10 cellular contexts compared by ENCODE assay signal in the genomic region with DNA sequence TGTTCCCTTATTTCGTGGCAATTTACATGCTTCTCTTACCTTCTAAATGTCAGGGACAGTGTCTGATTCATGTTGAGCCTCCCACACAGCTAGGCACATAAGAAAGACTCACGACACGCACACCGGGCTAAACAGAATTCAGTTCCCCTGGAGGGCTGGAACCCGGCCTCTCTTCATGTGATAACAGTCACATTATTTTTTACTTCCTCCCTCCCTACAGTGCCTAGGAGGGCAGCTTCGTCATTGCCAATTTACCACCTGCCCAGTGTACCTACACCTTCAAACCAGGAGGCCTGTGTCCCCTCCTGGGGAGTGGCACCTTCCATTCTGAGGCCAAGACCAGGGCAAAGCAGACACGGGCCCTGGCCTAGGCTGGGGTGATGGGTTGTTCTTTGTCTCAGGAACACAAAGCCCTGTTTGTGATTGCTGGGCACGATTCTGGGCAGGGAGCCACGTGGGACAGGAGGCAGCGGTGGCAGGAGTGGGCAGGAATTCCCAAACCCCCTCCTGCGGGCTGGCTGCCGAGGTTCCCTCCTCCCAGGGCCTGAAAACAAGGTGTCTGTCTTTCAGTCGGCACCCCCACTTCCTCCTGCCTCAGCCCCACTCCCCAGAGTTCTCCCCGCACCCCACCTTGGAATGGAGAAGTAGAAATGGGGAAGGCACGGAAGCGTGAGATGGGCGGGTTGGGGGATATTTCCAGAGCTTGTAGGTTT. TPM values are rescaled to one million over a fixed set of nuclear protein-coding genes. Genes with fewer than 3 reads are reported as not detected.
DNase-seq lines count a peak whose midpoint lies in the region; ATAC-seq and TF ChIP-seq lines count a peak whose summit lies in the region.
"Had no signal": no experiment of that assay in that cellular context is flagged by ENCODE, and none has a peak within 500 bp of the region (broad histone marks: within the 10 kb centered on the region; RNA-seq: fewer than 3 reads in every experiment).

No MANE protein-coding gene starts in this region.

- no peaks in the 10 kb centered on the region for H3K9me3 Mint-ChIP-seq in activated T-helper 2 cell treated with anti-CD3 and anti-CD28 coated beads, Interferon-gamma antibody, Interleukin-2, Interleukin-4, amounts not matched to agents 10 μg/mL and 5 μg/mL and 100 μg/mL, durations not matched to agents 14 hours and 24 hours and 36 hours
- no peaks in the 10 kb centered on the region for H3K9me3 Mint-ChIP-seq in natural killer cell
- H3K9me3 Mint-ChIP-seq: activated naive CD4-positive, alpha-beta T cell treated with anti-CD3 and anti-CD28 coated beads, Interleukin-2, amount 50 U/mL, for 24 hours had no signal

- H3K27me3 ChIP-seq in aorta (ENCODE audit: control insufficient read depth in 1 of 2, insufficient read depth in 2 of 2, low read length in 1 of 2), result no peaks in the 10 kb centered on the region

- no peaks in the 10 kb centered on the region for H3K9me3 ChIP-seq in aorta (ENCODE audit: control insufficient read depth, low read length)

- no peak overlapping the region for H3K4me3 Mint-ChIP-seq in activated T-helper 2 cell treated with anti-CD3 and anti-CD28 coated beads, Interferon-gamma antibody, Interleukin-2, Interleukin-4, amounts not matched to agents 10 μg/mL and 5 μg/mL and 100 μg/mL, durations not matched to agents 14 hours and 24 hours and 36 hours (ENCODE audit: low read depth)
- H3K4me3 Mint-ChIP-seq in natural killer cell, result no peak overlapping the region
- H3K4me3 Mint-ChIP-seq: activated naive CD4-positive, alpha-beta T cell treated with anti-CD3 and anti-CD28 coated beads, Interleukin-2, amount 50 U/mL, for 24 hours had no signal

- 58 to 60% methylated on average over 17 of the region's 17 CpGs for WGBS in aorta, 2 donors

- H3K4me1 ChIP-seq in aorta (ENCODE audit: control insufficient read depth in 1 of 2, insufficient read depth in 2 of 2, low read length in 2 of 2), result no peaks in the 10 kb centered on the region

- H3K27me3 Mint-ChIP-seq in activated T-helper 2 cell treated with anti-CD3 and anti-CD28 coated beads, Interferon-gamma antibody, Interleukin-2, Interleukin-4, amounts not matched to agents 10 μg/mL and 5 μg/mL and 100 μg/mL, durations not matched to agents 14 hours and 24 hours and 36 hours (ENCODE audit: low read depth), result peaks cover 2% of the 10 kb centered on the region
- H3K27me3 Mint-ChIP-seq in natural killer cell (ENCODE audit: low read depth in 2 of 2), result peaks cover 0 to 2% of the 10 kb centered on the region in 2 donors
- H3K27me3 Mint-ChIP-seq: activated naive CD4-positive, alpha-beta T cell treated with anti-CD3 and anti-CD28 coated beads, Interleukin-2, amount 50 U/mL, for 24 hours had no signal

- intact Hi-C loops in activated T-helper 2 cell treated with anti-CD3 and anti-CD28 coated beads, Interferon-gamma antibody, Interleukin-2, Interleukin-4, amounts not matched to agents 10 μg/mL and 5 μg/mL and 100 μg/mL, durations not matched to agents 14 hours and 24 hours and 36 hours (cut with micrococcal nuclease), result no loop called here
- intact Hi-C loops in aorta (cut with DNase I) (no loop called here), natural killer cell (cut with micrococcal nuclease) (no loop called here)

- TF ChIP-seq CTCF in natural killer cell (IDR thresholded peaks at IDR 0.05), result no peak

- H3K36me3 ChIP-seq in aorta (ENCODE audit: control insufficient read depth in 1 of 2, insufficient read depth in 2 of 2, low read length in 1 of 2), result no peaks in the 10 kb centered on the region

- H3K4me3 ChIP-seq in aorta (ENCODE audit: low read length in 2 of 2), result no peak overlapping the region

- no peak overlapping the region for H3K27ac ChIP-seq in aorta (ENCODE audit: low read depth in 1 of 2, low read length in 2 of 2)

- ATAC-seq in aorta (ENCODE audit: low FRiP score) (no peak), natural killer cell (no peak)

- H3K27ac Mint-ChIP-seq in activated T-helper 2 cell treated with anti-CD3 and anti-CD28 coated beads, Interferon-gamma antibody, Interleukin-2, Interleukin-4, amounts not matched to agents 10 μg/mL and 5 μg/mL and 100 μg/mL, durations not matched to agents 14 hours and 24 hours and 36 hours, result peak overlapping the region; percentile 65
- no peak overlapping the region for H3K27ac Mint-ChIP-seq in natural killer cell
- H3K27ac Mint-ChIP-seq: activated naive CD4-positive, alpha-beta T cell treated with anti-CD3 and anti-CD28 coated beads, Interleukin-2, amount 50 U/mL, for 24 hours had no signal

- H3K4me1 Mint-ChIP-seq in activated T-helper 2 cell treated with anti-CD3 and anti-CD28 coated beads, Interferon-gamma antibody, Interleukin-2, Interleukin-4, amounts not matched to agents 10 μg/mL and 5 μg/mL and 100 μg/mL, durations not matched to agents 14 hours and 24 hours and 36 hours (ENCODE audit: low read depth), result peaks cover 6% of the 10 kb centered on the region
- no peaks in the 10 kb centered on the region for H3K4me1 Mint-ChIP-seq in natural killer cell
- H3K4me1 Mint-ChIP-seq: activated naive CD4-positive, alpha-beta T cell treated with anti-CD3 and anti-CD28 coated beads, Interleukin-2, amount 50 U/mL, for 24 hours had no signal

- peak; percentile 20 for DNase-seq in stimulated activated CD4-positive, alpha-beta T cell treated with anti-CD3 and anti-CD28 coated beads, Interleukin-4, amount 100 ng/mL, for 1 hour
- DNase-seq in stimulated activated CD4-positive, alpha-beta T cell treated with anti-CD3 and anti-CD28 coated beads, Interleukin-2, amount 100 ng/mL, for 24 hours, result no peak
- no peak for DNase-seq in activated T-helper 2 cell treated with anti-CD3 and anti-CD28 coated beads, Interferon-gamma antibody, Interleukin-2, Interleukin-4, amounts not matched to agents 10 μg/mL and 5 μg/mL and 100 μg/mL, durations not matched to agents 14 hours and 24 hours and 36 hours (ENCODE audit: low spot score)
- DNase-seq in medulla oblongata (ENCODE audit: extremely low spot score) (peak; percentile 96), aorta (peak; percentile 70 to 80), natural killer cell (no peak)
- no peak for DNase-seq in NK-92 treated with Interleukin-12 subunit alpha and Interleukin-12 subunit beta, amount 100 ng/mL, for 24 hours (lab: John Stamatoyannopoulos, UW)
- no peak for DNase-seq in activated effector memory CD4-positive, alpha-beta T cell treated with anti-CD3 and anti-CD28 coated beads, Interleukin-2, amount 50 U/mL, for 16 hours
- DNase-seq: NCI-H2171 treated with DMSO at 0.1 percent for 48 hours had no signal

- no peaks in the 10 kb centered on the region for H3K36me3 Mint-ChIP-seq in activated T-helper 2 cell treated with anti-CD3 and anti-CD28 coated beads, Interferon-gamma antibody, Interleukin-2, Interleukin-4, amounts not matched to agents 10 μg/mL and 5 μg/mL and 100 μg/mL, durations not matched to agents 14 hours and 24 hours and 36 hours (ENCODE audit: low read depth)
- no peaks in the 10 kb centered on the region for H3K36me3 Mint-ChIP-seq in natural killer cell
- H3K36me3 Mint-ChIP-seq: activated naive CD4-positive, alpha-beta T cell treated with anti-CD3 and anti-CD28 coated beads, Interleukin-2, amount 50 U/mL, for 24 hours had no signal

RNA-seq across cellular contexts. Expression of gene RASAL1, which starts 6.8 kb away (rescaled TPM):
- 2.2 TPM in 2 replicates for total RNA-seq in activated T-helper 2 cell treated with anti-CD3 and anti-CD28 coated beads, Interferon-gamma antibody, Interleukin-2, Interleukin-4, amounts not matched to agents 10 μg/mL and 5 μg/mL and 100 μg/mL, durations not matched to agents 14 hours and 24 hours and 36 hours
- total RNA-seq in aorta (not detected), natural killer cell (not detected)
- polyA plus RNA-seq in aorta, result not detected

RNA-seq across cellular contexts. Expression of gene CFAP73, which starts 7.2 kb away (rescaled TPM):
- 0.14 TPM in 1 of 2 replicates, not detected in the other for total RNA-seq in activated T-helper 2 cell treated with anti-CD3 and anti-CD28 coated beads, Interferon-gamma antibody, Interleukin-2, Interleukin-4, amounts not matched to agents 10 μg/mL and 5 μg/mL and 100 μg/mL, durations not matched to agents 14 hours and 24 hours and 36 hours
- total RNA-seq in aorta, result not detected
- polyA plus RNA-seq in aorta, result under 1 TPM in 1 of 2 donors, not detected in 1; 0.10 TPM
- not detected for total RNA-seq in natural killer cell

RNA-seq across cellular contexts. Expression of gene DDX54, which starts 42.9 kb away (rescaled TPM):
- 115 and 118 TPM in 2 replicates for total RNA-seq in activated T-helper 2 cell treated with anti-CD3 and anti-CD28 coated beads, Interferon-gamma antibody, Interleukin-2, Interleukin-4, amounts not matched to agents 10 μg/mL and 5 μg/mL and 100 μg/mL, durations not matched to agents 14 hours and 24 hours and 36 hours
- total RNA-seq in aorta (10 to 100 TPM; 47.2 to 48.6 TPM), natural killer cell (100 to 1,000 TPM in 1 of 3 donors, 10 to 100 TPM in 2; 84.6 to 100 (median 97.1) TPM)
- polyA plus RNA-seq in aorta, result 10 to 100 TPM; 12.6 to 70.8 TPM

RNA-seq across cellular contexts. Expression of gene RITA1, which starts 43.2 kb away (rescaled TPM):
- 26.8 and 27.2 TPM in 2 replicates for total RNA-seq in activated T-helper 2 cell treated with anti-CD3 and anti-CD28 coated beads, Interferon-gamma antibody, Interleukin-2, Interleukin-4, amounts not matched to agents 10 μg/mL and 5 μg/mL and 100 μg/mL, durations not matched to agents 14 hours and 24 hours and 36 hours
- total RNA-seq in aorta, result 10 to 100 TPM in 1 of 2 donors, 1 to 10 TPM in 1; 6.1 to 10.0 TPM
- 10 to 100 TPM; 10.8 to 11.5 TPM for polyA plus RNA-seq in aorta
- total RNA-seq in natural killer cell, result 10 to 100 TPM in 2 of 3 donors, 1 to 10 TPM in 1; 7.7 to 13.8 (median 12.0) TPM

Comparison
In these comparisons a context has a peak if more than half of its experiments do, and no peak if none do; other contexts are left out.
1. DNase-seq: peak in stimulated activated CD4-positive, alpha-beta T cell treated with anti-CD3 and anti-CD28 coated beads, Interleukin-4, amount 100 ng/mL, for 1 hour (single experiment), medulla oblongata (single experiment) and aorta (2 of 2); none in stimulated activated CD4-positive, alpha-beta T cell treated with anti-CD3 and anti-CD28 coated beads, Interleukin-2, amount 100 ng/mL, for 24 hours (0 of 2), activated T-helper 2 cell treated with anti-CD3 and anti-CD28 coated beads, Interferon-gamma antibody, Interleukin-2, Interleukin-4, amounts not matched to agents 10 μg/mL and 5 μg/mL and 100 μg/mL, durations not matched to agents 14 hours and 24 hours and 36 hours (single experiment), NK-92 treated with Interleukin-12 subunit alpha and Interleukin-12 subunit beta, amount 100 ng/mL, for 24 hours (single experiment), activated effector memory CD4-positive, alpha-beta T cell treated with anti-CD3 and anti-CD28 coated beads, Interleukin-2, amount 50 U/mL, for 16 hours (single experiment) and natural killer cell (single experiment).